ENCODE assay signal across 1 cellular context in genomic region chr3:5766848-5767247, GRCh38.
TF ChIP-seq lines count a peak whose summit lies in the region.

No MANE protein-coding gene starts in this region.

TF ChIP-seq in K562, 482 proteins besides CTCF, POLR2A, EP300 and RAD21 (continued from another document and continues in another):
- TF ChIP-seq CHD7 (IDR thresholded peaks at IDR 0.05; ENCODE audit: low read depth, low read length) (no peak), ATF4 (CRISPR knock-in tag; IDR thresholded peaks at IDR 0.05) (peak; percentile 9; the same call in 1 of the 2 replicates), OTX1 (CRISPR knock-in tag; IDR thresholded peaks at IDR 0.05) (no peak), TBL1XR1 (IDR thresholded peaks at IDR 0.05; ENCODE audit: low read length in 2 of 2) (0 out of 4 replicates have a peak, but pooled peaks of 1 of the 2 experiments have one; percentile 52), TEAD4 (IDR thresholded peaks at IDR 0.05; ENCODE audit: low read length) (peak; percentile 87), TEAD4 (CRISPR knock-in tag; IDR thresholded peaks at IDR 0.05; ENCODE audit: borderline replicate concordance) (no peak), ZNF436 (CRISPR knock-in tag; IDR thresholded peaks at IDR 0.05) (no peak), LARP7 (IDR thresholded peaks at IDR 0.05) (no peak), ZNF561 (CRISPR knock-in tag; conservative IDR thresholded peaks at IDR 0.05) (no peak), JUN (IDR thresholded peaks at IDR 0.05; ENCODE audit: borderline replicate concordance, low read depth, low read length) (peak; percentile 27; the same call in 1 of the 2 replicates), JUN (CRISPR knock-in tag; IDR thresholded peaks at IDR 0.05; ENCODE audit: borderline replicate concordance) (no peak), TFAP4 (CRISPR knock-in tag; IDR thresholded peaks at IDR 0.05; ENCODE audit: borderline replicate concordance) (peak; percentile 37; the same call in 1 of the 2 replicates), FOXJ2 (tag; IDR thresholded peaks at IDR 0.05) (0 out of 2 replicates have a peak, but pooled peaks have one; percentile 4), NFE2L1 (tag; IDR thresholded peaks at IDR 0.05; ENCODE audit: borderline replicate concordance, low read depth) (no peak), ZNF140 (CRISPR knock-in tag; IDR thresholded peaks at IDR 0.05) (no peak), MTA1 (IDR thresholded peaks at IDR 0.05; ENCODE audit: borderline replicate concordance) (0 out of 2 replicates have a peak, but pooled peaks have one; percentile 16), IRF1 (CRISPR knock-in tag; IDR thresholded peaks at IDR 0.05; ENCODE audit: borderline replicate concordance) (no peak), ZNF384 (IDR thresholded peaks at IDR 0.05; ENCODE audit: low read depth, low read length) (0 out of 2 replicates have a peak, but pooled peaks have one; percentile 21), ZC3H8 (IDR thresholded peaks at IDR 0.05) (no peak), LEF1 (IDR thresholded peaks at IDR 0.05) (0 out of 2 replicates have a peak, but pooled peaks have one; percentile 5), POLR2AphosphoS5 (IDR thresholded peaks at IDR 0.05; ENCODE audit: control insufficient read depth, insufficient read depth, low read depth, low read length) (peak; percentile 56; the same call in 1 of the 2 replicates), ZFP36 (IDR thresholded peaks at IDR 0.05; ENCODE audit: low read depth, low read length, partially characterized antibody) (no peak), EHMT2 (IDR thresholded peaks at IDR 0.05) (peak; percentile 68), LCOR (CRISPR knock-in tag; IDR thresholded peaks at IDR 0.05) (peak; percentile 57; the same call in 1 of the 2 replicates), TSHZ1 (CRISPR knock-in tag; IDR thresholded peaks at IDR 0.05) (no peak), ZEB2 (IDR thresholded peaks at IDR 0.05) (peak; percentile 84), CBFA2T2 (conservative IDR thresholded peaks at IDR 0.05) (peak; percentile 69), NRF1 (conservative IDR thresholded peaks at IDR 0.05 in 1 of 2, IDR thresholded peaks at IDR 0.05 in 1 of 2) (no peak), TCF3 (CRISPR knock-in tag; IDR thresholded peaks at IDR 0.05) (peak; percentile 51; the same call in 1 of the 2 replicates), SIN3B (IDR thresholded peaks at IDR 0.05; ENCODE audit: low read depth) (no peak), MEF2A (IDR thresholded peaks at IDR 0.05; ENCODE audit: control insufficient read depth, low read depth, low read length) (peak; percentile 48; the same call in 1 of the 2 replicates), KLF16 (IDR thresholded peaks at IDR 0.05) (0 out of 2 replicates have a peak, but pooled peaks have one; percentile 40), ZNF780A (CRISPR knock-in tag; IDR thresholded peaks at IDR 0.05) (no peak), MITF (IDR thresholded peaks at IDR 0.05) (no peak), TRIM28 (IDR thresholded peaks at IDR 0.05) (0 out of 2 replicates have a peak, but pooled peaks have one; percentile 36)
